ENCODE assay signal across 8 cellular contexts in genomic region chr16:8961811-8962390, GRCh38. TPM values are rescaled to one million over a fixed set of nuclear protein-coding genes. Genes with fewer than 3 reads are reported as not detected.
DNase-seq lines count a peak whose midpoint lies in the region; ATAC-seq and TF ChIP-seq lines count a peak whose summit lies in the region.

No MANE protein-coding gene starts in this region.

- no peak for TF ChIP-seq CTCF in GM12864 (IDR thresholded peaks at IDR 0.05; ENCODE audit: low read depth, low read length, missing control alignments)
- no peak for TF ChIP-seq CTCF in Panc1 (IDR thresholded peaks at IDR 0.05)
- no peak for TF ChIP-seq CTCF in epithelial cell of proximal tubule (conservative IDR thresholded peaks at IDR 0.05; ENCODE audit: low read depth, low read length)

- H4K8ac ChIP-seq in trophoblast cell (ENCODE audit: low read depth, low read length) = no peak overlapping the region

- H4K91ac ChIP-seq in trophoblast cell (ENCODE audit: low read depth, low read length) = no peak overlapping the region

- intact Hi-C loops in Panc1 (cut with micrococcal nuclease; ENCODE audit: unreplicated experiment) = no loop called here

- H3K27me3 ChIP-seq in Panc1 (ENCODE audit: control insufficient read depth, insufficient read depth, low read length) (no peaks in the 10 kb centered on the region), trophoblast cell (ENCODE audit: insufficient read depth, low read length) (no peaks in the 10 kb centered on the region)

- no peak overlapping the region for H2BK120ac ChIP-seq in trophoblast cell (ENCODE audit: insufficient read depth, low read length, poor library complexity)

- no peak overlapping the region for H3K14ac ChIP-seq in trophoblast cell (ENCODE audit: low read length)

- H3K9ac ChIP-seq in trophoblast cell (ENCODE audit: low read length) = peak overlapping the region; percentile 97

- H3K4me2 ChIP-seq in trophoblast cell (ENCODE audit: low read length) = peak overlapping the region; percentile 99

- H3K4ac ChIP-seq in trophoblast cell (ENCODE audit: low read depth, low read length) = peak overlapping the region; percentile 98

- no peak overlapping the region for H2AK5ac ChIP-seq in trophoblast cell (ENCODE audit: low read length)

- BruUV-seq in Panc1 (replicated peaks; lab: Mats Ljungman, UMichigan) = TSS peak; percentile 63

- H3K4me1 ChIP-seq in Panc1 (ENCODE audit: control insufficient read depth, insufficient read depth, low read length) (peaks cover 41% of the 10 kb centered on the region), trophoblast cell (ENCODE audit: control insufficient read depth in 1 of 2, insufficient read depth in 2 of 2, low read length in 2 of 2) (peaks cover 8 to 18% of the 10 kb centered on the region in 2 experiments)

- peak overlapping the region; percentile 43 for H3K23ac ChIP-seq in trophoblast cell (ENCODE audit: low read length)

- H3K36me3 ChIP-seq in Panc1 (ENCODE audit: control insufficient read depth, insufficient read depth, low read length) (peaks cover 4% of the 10 kb centered on the region; the same call in 1 of the 2 replicates), trophoblast cell (ENCODE audit: control insufficient read depth in 1 of 2, insufficient read depth in 2 of 2, low read length in 2 of 2) (no peaks in the 10 kb centered on the region)

- POLR2A ChIA-PET in Panc1 (lab: Charles Lee) = interaction anchor here (0.6 kb wide), 1 partner anchor 16 kb away, joined by 3 read pairs; no protein-coding TSS in a partner anchor

- no peak overlapping the region for H4K12ac ChIP-seq in trophoblast cell (ENCODE audit: low read depth, low read length)

- CTCF ChIA-PET in Panc1 (lab: Charles Lee) = interaction anchor here (0.7 kb wide), 1 partner anchor 1560 kb away, joined by 4 read pairs; no protein-coding TSS in a partner anchor

- DNase-seq in GM12864 (ENCODE audit: low read depth) (no peak), Panc1 (ENCODE audit: low read depth, low spot score) (no peak), epithelial cell of proximal tubule (ENCODE audit: low read depth) (no peak), trophoblast cell (no peak), UCSD-AML1 (lab: John Stamatoyannopoulos, UW; ENCODE audit: unreplicated experiment) (no peak), inferior parietal cortex (ENCODE audit: extremely low spot score) (no peak)
- DNase-seq in activated CD4-positive, CD25-positive, alpha-beta regulatory T cell (lab: John Stamatoyannopoulos, UW) = no peak

- H3K9me3 ChIP-seq in Panc1 (ENCODE audit: control insufficient read depth, insufficient read depth, low read depth, low read length) (no peaks in the 10 kb centered on the region), trophoblast cell (ENCODE audit: insufficient read depth, low read depth, low read length) (no peaks in the 10 kb centered on the region)

- in situ Hi-C loops in Panc1 (cut with HindIII; ENCODE audit: low pct_unique_long_range_greater_than_20kb, low sequenced_read_pairs) = no loop called here

- H3K79me1 ChIP-seq in trophoblast cell (ENCODE audit: low read length) = peaks cover 9% of the 10 kb centered on the region

- H3K27ac ChIP-seq in Panc1 (ENCODE audit: low read length) (peak overlapping the region; percentile 89), trophoblast cell (ENCODE audit: low read depth, low read length) (no peak overlapping the region)

- peaks cover 28% of the 10 kb centered on the region for H3K79me2 ChIP-seq in trophoblast cell (ENCODE audit: control insufficient read depth, insufficient read depth, low read length, poor library complexity)

- H2AFZ ChIP-seq in trophoblast cell (ENCODE audit: insufficient read depth, low read length, poor library complexity) = no peak overlapping the region

- no peak for ATAC-seq in Panc1
- ATAC-seq in HG03442 (IDR thresholded peaks at IDR 0.05; ENCODE audit: unreplicated experiment) = no peak

- no peak overlapping the region for H2BK12ac ChIP-seq in trophoblast cell (ENCODE audit: low read length)

- peak overlapping the region; percentile 73 for H3K4me3 ChIP-seq in GM12864 (ENCODE audit: low read depth, low read length)
- H3K4me3 ChIP-seq in Panc1 (ENCODE audit: low read depth in 2 of 2, low read length in 2 of 2) = peak overlapping the region; percentile 81 to 85
- H3K4me3 ChIP-seq in epithelial cell of proximal tubule (ENCODE audit: low read depth, low read length) = peak overlapping the region; percentile 86
- H3K4me3 ChIP-seq in trophoblast cell (ENCODE audit: low read depth, low read length) = peak overlapping the region; percentile 55

- no CpG with 5 or more reads among the region's 15 CpGs for WGBS in trophoblast cell (ENCODE audit: extremely low coverage, insufficient coverage, insufficient read length)

- no peak overlapping the region for H2BK5ac ChIP-seq in trophoblast cell (ENCODE audit: low read depth, low read length, poor library complexity)

- no peak overlapping the region for H3K18ac ChIP-seq in trophoblast cell (ENCODE audit: low read length)

RNA-seq across cellular contexts. Expression of gene USP7, which starts 1.8 kb away (rescaled TPM):
- 125 TPM for total RNA-seq in Panc1 (2021; ENCODE audit: unreplicated experiment)
- polyA plus RNA-seq in Panc1 (2012; ENCODE audit: insufficient read length) = 66.1 TPM
- 58.6 and 91.4 TPM in 2 replicates for total RNA-seq in epithelial cell of proximal tubule
- polyA plus RNA-seq in trophoblast cell (2013) = 53.5 and 56.4 TPM in 2 replicates
